22 cellular contexts compared by ENCODE assay signal in the genomic region with DNA sequence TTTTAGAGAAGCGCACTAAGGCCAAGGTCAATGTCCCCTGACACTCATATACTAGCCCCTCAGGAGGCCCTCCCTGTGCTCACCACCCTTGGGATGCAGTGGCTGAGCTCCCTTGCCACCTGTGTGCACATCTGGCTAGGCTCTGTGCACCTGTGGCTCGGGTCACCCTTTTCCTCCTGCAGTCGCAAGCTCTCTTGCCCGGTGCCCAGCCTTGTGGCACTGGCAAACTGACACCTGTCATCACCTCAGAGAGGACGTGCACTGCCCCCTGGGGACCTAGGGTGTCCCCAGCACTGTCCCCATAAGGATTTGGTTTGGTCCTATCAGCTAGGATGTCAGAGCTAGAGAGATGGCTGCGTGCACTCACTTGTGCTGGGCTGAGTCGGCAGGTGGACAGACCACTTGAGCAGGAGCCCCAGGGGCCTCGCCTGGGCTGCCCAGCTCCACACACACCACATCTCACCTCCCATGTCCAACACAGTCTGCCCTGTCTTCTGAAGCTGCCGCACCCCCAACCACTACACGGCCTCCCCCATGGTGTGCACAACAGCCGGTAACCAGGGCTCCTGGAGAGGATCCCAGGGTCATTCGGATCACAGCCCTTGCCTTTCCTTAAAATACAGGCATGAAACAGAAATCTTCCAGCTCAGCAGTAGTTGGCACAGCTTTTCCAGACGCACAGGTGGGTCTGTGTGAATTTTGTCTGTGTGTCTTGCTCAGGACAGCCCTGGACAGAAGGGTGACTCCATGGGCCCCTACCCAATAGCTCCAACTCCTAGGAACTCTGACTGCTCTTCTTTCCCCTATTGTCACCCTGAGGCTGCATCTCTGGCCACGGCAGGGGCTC.
DNase-seq lines count a peak whose midpoint lies in the region; ATAC-seq and TF ChIP-seq lines count a peak whose summit lies in the region.
"Had no signal": no experiment of that assay in that cellular context is flagged by ENCODE, and none has a peak within 500 bp of the region (broad histone marks: within the 10 kb centered on the region; RNA-seq: fewer than 3 reads in every experiment).

No MANE protein-coding gene starts in this region.

- no peak for TF ChIP-seq POLR2A in upper lobe of left lung (IDR thresholded peaks at IDR 0.05)

- H3K27me3 ChIP-seq in upper lobe of left lung (no peaks in the 10 kb centered on the region), smooth muscle cell (ENCODE audit: low read depth) (no peaks in the 10 kb centered on the region)
- H3K27me3 ChIP-seq: BLaER1 had no signal

- H3K36me3 Mint-ChIP-seq in activated CD8-positive, alpha-beta T cell treated with anti-CD3 and anti-CD28 coated beads, Interleukin-2, amount 10 ng/mL, durations not matched to agents 7 days and 5 days (ENCODE audit: low read depth) = no peaks in the 10 kb centered on the region
- H3K36me3 Mint-ChIP-seq in activated CD8-positive, alpha-beta T cell treated with anti-CD3 and anti-CD28 coated beads for 36 hours (ENCODE audit: low read depth) = no peaks in the 10 kb centered on the region
- H3K36me3 Mint-ChIP-seq: CD8-positive, alpha-beta T cell; IgD-negative memory B cell had no signal

- no peaks in the 10 kb centered on the region for H3K36me3 ChIP-seq in HEK293 (ENCODE audit: control insufficient read depth in 2 of 2, insufficient read depth in 1 of 2, low read length in 2 of 2)
- H3K36me3 ChIP-seq in upper lobe of left lung = no peaks in the 10 kb centered on the region
- no peaks in the 10 kb centered on the region for H3K36me3 ChIP-seq in smooth muscle cell (ENCODE audit: low read depth)
- H3K36me3 ChIP-seq: BLaER1, HAP-1 had no signal

- no peaks in the 10 kb centered on the region for H3K79me2 ChIP-seq in smooth muscle cell (ENCODE audit: low read depth)

- H3K27ac ChIP-seq in HEK293 (ENCODE audit: extremely low read depth, low read depth, low read length) (no peak overlapping the region), upper lobe of left lung (no peak overlapping the region), smooth muscle cell (ENCODE audit: low read depth) (no peak overlapping the region)
- H3K27ac ChIP-seq: BLaER1, HL-60 had no signal

- H4K20me1 ChIP-seq in smooth muscle cell (ENCODE audit: low read depth) = peaks cover 23% of the 10 kb centered on the region
- H4K20me1 ChIP-seq: BLaER1 had no signal

- H3K27ac Mint-ChIP-seq in activated CD8-positive, alpha-beta T cell treated with anti-CD3 and anti-CD28 coated beads, Interleukin-2, amount 10 ng/mL, durations not matched to agents 7 days and 5 days = no peak overlapping the region
- H3K27ac Mint-ChIP-seq in activated CD8-positive, alpha-beta T cell treated with anti-CD3 and anti-CD28 coated beads for 36 hours = no peak overlapping the region
- H3K27ac Mint-ChIP-seq: CD8-positive, alpha-beta T cell; IgD-negative memory B cell had no signal

- peak; percentile 10 for DNase-seq in activated CD8-positive, alpha-beta T cell treated with anti-CD3 and anti-CD28 coated beads, Interleukin-2, amount 10 ng/mL, durations not matched to agents 7 days and 5 days
- DNase-seq in activated CD8-positive, alpha-beta T cell treated with anti-CD3 and anti-CD28 coated beads for 36 hours = no peak
- DNase-seq in iPS-NIHi11 (ENCODE audit: low spot score) = peak; percentile 3
- peak; percentile 15 to 46 for DNase-seq in upper lobe of left lung
- no peak for DNase-seq in smooth muscle cell (lab: John Stamatoyannopoulos, UW; ENCODE audit: unreplicated experiment)
- no peak for DNase-seq in NCI-H1436 (lab: John Stamatoyannopoulos, UW)
- no peak for DNase-seq in cerebellar cortex (ENCODE audit: low spot score)
- DNase-seq: DMS79, Kasumi-1, MM.1S, NCI-H1105 treated with DMSO at 0.1 percent for 48 hours, NCI-H187 treated with DMSO at 0.1 percent for 48 hours, NCI-H446, NCI-H69, OCI-M1, RPMI8226 had no signal

- POLR2A ChIA-PET in activated CD8-positive, alpha-beta T cell treated with anti-CD3 and anti-CD28 coated beads, Interleukin-2, amount 10 ng/mL, durations not matched to agents 7 days and 5 days (lab: Charles Lee) = no interaction called here
- POLR2A ChIA-PET in activated CD8-positive, alpha-beta T cell treated with anti-CD3 and anti-CD28 coated beads for 36 hours (lab: Charles Lee) = interaction anchor here (0.9 kb wide), 1 partner anchor 10 kb away, joined by 4 read pairs; no protein-coding TSS in a partner anchor
- POLR2A ChIA-PET in HEK293 (lab: Yijun Ruan, JAX) = no interaction called here

- peaks cover 4% of the 10 kb centered on the region for H3K27me3 Mint-ChIP-seq in activated CD8-positive, alpha-beta T cell treated with anti-CD3 and anti-CD28 coated beads, Interleukin-2, amount 10 ng/mL, durations not matched to agents 7 days and 5 days (ENCODE audit: low read depth)
- peaks cover 4% of the 10 kb centered on the region for H3K27me3 Mint-ChIP-seq in activated CD8-positive, alpha-beta T cell treated with anti-CD3 and anti-CD28 coated beads for 36 hours

- peaks cover 22% of the 10 kb centered on the region for H3K4me1 ChIP-seq in HEK293 (ENCODE audit: control insufficient read depth, insufficient read depth, low read length)
- no peaks in the 10 kb centered on the region for H3K4me1 ChIP-seq in upper lobe of left lung
- no peaks in the 10 kb centered on the region for H3K4me1 ChIP-seq in smooth muscle cell (ENCODE audit: low read depth)
- H3K4me1 ChIP-seq: HAP-1 had no signal

- H3F3A ChIP-seq in smooth muscle cell (ENCODE audit: low read depth) = no peaks in the 10 kb centered on the region

- 74 to 86% methylated on average over 3 to 14 of the region's 14 CpGs for WGBS in upper lobe of left lung, 2 donors
- WGBS in smooth muscle cell (ENCODE audit: low lambda C conversion rate) = 85% methylated on average over 13 of the region's 14 CpGs

- H3K4me2 ChIP-seq in smooth muscle cell = no peak overlapping the region
- H3K4me2 ChIP-seq: BLaER1 had no signal

- H3K4me1 Mint-ChIP-seq in activated CD8-positive, alpha-beta T cell treated with anti-CD3 and anti-CD28 coated beads, Interleukin-2, amount 10 ng/mL, durations not matched to agents 7 days and 5 days (ENCODE audit: low read depth) = no peaks in the 10 kb centered on the region
- no peaks in the 10 kb centered on the region for H3K4me1 Mint-ChIP-seq in activated CD8-positive, alpha-beta T cell treated with anti-CD3 and anti-CD28 coated beads for 36 hours (ENCODE audit: low read depth)

- intact Hi-C loops in activated CD8-positive, alpha-beta T cell treated with anti-CD3 and anti-CD28 coated beads for 36 hours (cut with micrococcal nuclease) = no loop called here

- H3K9me3 ChIP-seq in HEK293 (ENCODE audit: control insufficient read depth, insufficient read depth, low read depth, low read length) (no peaks in the 10 kb centered on the region), upper lobe of left lung (peaks cover 0 to under 1% (median 0%) of the 10 kb centered on the region in 4 donors), smooth muscle cell (replicated peaks; ENCODE audit: low read depth) (no peaks in the 10 kb centered on the region)
- H3K9me3 ChIP-seq: HAP-1 had no signal

- no peak for TF ChIP-seq EP300 in upper lobe of left lung (IDR thresholded peaks at IDR 0.05)

- no peak overlapping the region for H3K9ac ChIP-seq in smooth muscle cell (ENCODE audit: low read depth)
- H3K9ac ChIP-seq: BLaER1 had no signal

- ATAC-seq in activated CD8-positive, alpha-beta T cell treated with anti-CD3 and anti-CD28 coated beads, Interleukin-2, amount 10 ng/mL, durations not matched to agents 7 days and 5 days = no peak
- ATAC-seq in activated CD8-positive, alpha-beta T cell treated with anti-CD3 and anti-CD28 coated beads for 36 hours = no peak
- ATAC-seq in upper lobe of left lung (ENCODE audit: low FRiP score in 2 of 2) = no peak
- ATAC-seq: CD8-positive, alpha-beta T cell had no signal

- TF ChIP-seq CTCF in activated CD8-positive, alpha-beta T cell treated with anti-CD3 and anti-CD28 coated beads for 36 hours (IDR thresholded peaks at IDR 0.05) = no peak
- TF ChIP-seq CTCF in HEK293 (tag by site-specific recombination; IDR thresholded peaks at IDR 0.05) (no peak), upper lobe of left lung (IDR thresholded peaks at IDR 0.05) (no peak), smooth muscle cell (IDR thresholded peaks at IDR 0.05; ENCODE audit: borderline replicate concordance, insufficient read depth, poor library complexity, severe bottlenecking) (no peak)

- H3K9me3 Mint-ChIP-seq in activated CD8-positive, alpha-beta T cell treated with anti-CD3 and anti-CD28 coated beads, Interleukin-2, amount 10 ng/mL, durations not matched to agents 7 days and 5 days (ENCODE audit: insufficient read depth) = no peaks in the 10 kb centered on the region
- H3K9me3 Mint-ChIP-seq in activated CD8-positive, alpha-beta T cell treated with anti-CD3 and anti-CD28 coated beads for 36 hours = peaks cover 3% of the 10 kb centered on the region

- no peak overlapping the region for H3K4me3 Mint-ChIP-seq in activated CD8-positive, alpha-beta T cell treated with anti-CD3 and anti-CD28 coated beads, Interleukin-2, amount 10 ng/mL, durations not matched to agents 7 days and 5 days
- no peak overlapping the region for H3K4me3 Mint-ChIP-seq in activated CD8-positive, alpha-beta T cell treated with anti-CD3 and anti-CD28 coated beads for 36 hours
- H3K4me3 Mint-ChIP-seq: CD8-positive, alpha-beta T cell; IgD-negative memory B cell had no signal

- H3K4me3 ChIP-seq in HEK293 (ENCODE audit: low read depth, low read length) (no peak overlapping the region), upper lobe of left lung (no peak overlapping the region), smooth muscle cell (no peak overlapping the region)
- H3K4me3 ChIP-seq: BLaER1, HAP-1 had no signal

- CTCF ChIA-PET in activated CD8-positive, alpha-beta T cell treated with anti-CD3 and anti-CD28 coated beads, Interleukin-2, amount 10 ng/mL, durations not matched to agents 7 days and 5 days (lab: Charles Lee) = no interaction called here
- CTCF ChIA-PET in activated CD8-positive, alpha-beta T cell treated with anti-CD3 and anti-CD28 coated beads for 36 hours (lab: Charles Lee) = no interaction called here
- CTCF ChIA-PET in HEK293 (lab: Yijun Ruan, JAX) = interaction anchor here (0.7 to 0.9 kb wide), 2 partner anchors 134 to 330 kb away, joined by 3 to 4 read pairs; no protein-coding TSS in a partner anchor

- no peak overlapping the region for H2AFZ ChIP-seq in smooth muscle cell (ENCODE audit: low read depth)

TF ChIP-seq in HEK293, 187 proteins besides CTCF, POLR2A, EP300 and RAD21:
- TF ChIP-seq SCRT1 (tag by site-specific recombination; IDR thresholded peaks at IDR 0.05; ENCODE audit: borderline replicate concordance) (peak; percentile 51), ZNF138 (tag by site-specific recombination; IDR thresholded peaks at IDR 0.05; ENCODE audit: borderline replicate concordance) (no peak), SCRT2 (tag by site-specific recombination; IDR thresholded peaks at IDR 0.05) (peak; percentile 37; the same call in 1 of the 2 replicates)

Comparison
In these comparisons a context has a peak if more than half of its experiments do, and no peak if none do; other contexts are left out.
1. DNase-seq: peak in activated CD8-positive, alpha-beta T cell treated with anti-CD3 and anti-CD28 coated beads, Interleukin-2, amount 10 ng/mL, durations not matched to agents 7 days and 5 days (single experiment), iPS-NIHi11 (single experiment) and upper lobe of left lung (2 of 2); none in activated CD8-positive, alpha-beta T cell treated with anti-CD3 and anti-CD28 coated beads for 36 hours (single experiment), smooth muscle cell (single experiment), NCI-H1436 (single experiment) and cerebellar cortex (single experiment).